Comparison of ENCODE assay signal across 1 cellular context in genomic region chr4:81454953-81455352, GRCh38.
TF ChIP-seq lines count a peak whose summit lies in the region.

No MANE protein-coding gene starts in this region.

TF ChIP-seq in K562, 482 proteins besides CTCF, POLR2A, EP300 and RAD21 (continued from another document):
- TF ChIP-seq ZNF280B (CRISPR knock-in tag; IDR thresholded peaks at IDR 0.05): no peak
- no peak for TF ChIP-seq ZNF316 (IDR thresholded peaks at IDR 0.05)
- no peak for TF ChIP-seq NFIX (CRISPR knock-in tag; IDR thresholded peaks at IDR 0.05; ENCODE audit: low read depth)
- TF ChIP-seq SMARCE1 (IDR thresholded peaks at IDR 0.05): peak; percentile 26; the same call in 1 of the 2 replicates
